ENCODE assay signal across 38 cellular contexts in genomic region chr11:78472905-78473304, GRCh38.
"Had no signal": no experiment of that assay in that cellular context is flagged by ENCODE, and none has a peak within 500 bp of the region (broad histone marks: within the 10 kb centered on the region; RNA-seq: fewer than 3 reads in every experiment).

No MANE protein-coding gene starts in this region.

- H3K36me3 ChIP-seq: brain microvascular endothelial cell, breast epithelium had no signal

- H3K4me1 Mint-ChIP-seq: activated CD4-positive, alpha-beta T cell treated with anti-CD3 and anti-CD28 coated beads for 36 hours; activated naive CD8-positive, alpha-beta T cell treated with anti-CD3 and anti-CD28 coated beads for 36 hours; activated T-helper 17 cell treated with anti-CD3 and anti-CD28 coated beads, Interleukin-2, amount 50 U/mL, for 72 hours had no signal

- H3K27me3 ChIP-seq: adrenal gland, body of pancreas, brain microvascular endothelial cell, breast epithelium had no signal

- H3K4me1 ChIP-seq: adrenal gland, body of pancreas, breast epithelium had no signal

- H3K9me3 Mint-ChIP-seq: activated CD4-positive, alpha-beta memory T cell treated with anti-CD3 and anti-CD28 coated beads, Interleukin-2, amount 10 ng/mL, durations not matched to agents 7 days and 5 days; activated CD4-positive, alpha-beta T cell treated with anti-CD3 and anti-CD28 coated beads, Interleukin-2, amount 10 ng/mL, durations not matched to agents 7 days and 5 days; activated T-cell treated with anti-CD3 and anti-CD28 coated beads, Interleukin-2, amount 50 U/mL, for 24 hours; activated T-helper 17 cell treated with anti-CD3 and anti-CD28 coated beads, Interleukin-2, amount 50 U/mL, for 72 hours; T-helper 2 cell treated with Interferon-gamma antibody and Interleukin-4, amounts not matched to agents 5 μg/mL and 100 μg/mL, for 36 hours had no signal

- H3K9me3 ChIP-seq: adrenal gland, body of pancreas, breast epithelium had no signal

- H3K4me3 ChIP-seq: adrenal gland, body of pancreas, breast epithelium had no signal

- H3K27ac ChIP-seq: adrenal gland, body of pancreas, brain microvascular endothelial cell, breast epithelium, VCaP had no signal

- DNase-seq: activated CD4-positive, alpha-beta memory T cell treated with anti-CD3 and anti-CD28 coated beads, Interleukin-2, amount 10 ng/mL, durations not matched to agents 7 days and 5 days; activated CD4-positive, alpha-beta T cell treated with anti-CD3 and anti-CD28 coated beads for 1 hour; activated CD4-positive, alpha-beta T cell treated with anti-CD3 and anti-CD28 coated beads for 36 hours; activated CD4-positive, alpha-beta T cell treated with anti-CD3 and anti-CD28 coated beads for 48 hours; activated CD4-positive, alpha-beta T cell treated with anti-CD3 and anti-CD28 coated beads, Interleukin-2, amount 10 ng/mL, durations not matched to agents 7 days and 5 days; activated CD4-positive, alpha-beta T cell treated with anti-CD3 and anti-CD28 coated beads, Interleukin-2, amount 50 U/mL, for 48 hours; activated CD4-positive, CD25-positive, alpha-beta regulatory T cell; activated CD8-positive, alpha-beta memory T cell treated with anti-CD3 and anti-CD28 coated beads for 24 hours; activated CD8-positive, alpha-beta memory T cell treated with anti-CD3 and anti-CD28 coated beads, Interleukin-2, amount 10 ng/mL, durations not matched to agents 7 days and 5 days; activated CD8-positive, alpha-beta memory T cell treated with anti-CD3 and anti-CD28 coated beads, Interleukin-2, amount 50 U/mL, for 48 hours; activated CD8-positive, alpha-beta T cell treated with anti-CD3 and anti-CD28 coated beads, Interleukin-2, amount 10 ng/mL, durations not matched to agents 7 days and 5 days; activated effector memory CD4-positive, alpha-beta T cell treated with anti-CD3 and anti-CD28 coated beads, Interleukin-2, amount 50 U/mL, for 16 hours; activated gamma-delta T cell treated with Interleukin-2 at 50 U/mL for 16 hours; activated naive CD4-positive, alpha-beta T cell; activated naive CD4-positive, alpha-beta T cell treated with anti-CD3 and anti-CD28 coated beads for 36 hours; activated naive CD4-positive, alpha-beta T cell treated with anti-CD3 and anti-CD28 coated beads, Interleukin-2, amount 50 U/mL, for 16 hours; activated naive CD8-positive, alpha-beta T cell treated with anti-CD3 and anti-CD28 coated beads for 36 hours; activated T-cell treated with anti-CD3 and anti-CD28 coated beads, Interleukin-2, amount 50 U/mL, for 24 hours; activated T-cell treated with anti-CD3 and anti-CD28 coated beads, Interleukin-2, amount 50 U/mL, for 72 hours; adrenal gland; amniotic stem cell; aorta; body of pancreas; brain microvascular endothelial cell; central memory CD4-positive, alpha-beta T cell; T-cell; T-helper 2 cell; T-helper 9 cell had no signal

- H3K27me3 Mint-ChIP-seq: activated CD4-positive, alpha-beta memory T cell treated with anti-CD3 and anti-CD28 coated beads, Interleukin-2, amount 10 ng/mL, durations not matched to agents 7 days and 5 days; activated CD4-positive, alpha-beta T cell treated with anti-CD3 and anti-CD28 coated beads for 36 hours; activated CD4-positive, alpha-beta T cell treated with anti-CD3 and anti-CD28 coated beads, Interleukin-2, amount 10 ng/mL, durations not matched to agents 7 days and 5 days; activated CD8-positive, alpha-beta memory T cell treated with anti-CD3 and anti-CD28 coated beads, Interleukin-2, amount 10 ng/mL, durations not matched to agents 7 days and 5 days; activated naive CD8-positive, alpha-beta T cell treated with anti-CD3 and anti-CD28 coated beads for 36 hours; activated T-cell treated with anti-CD3 and anti-CD28 coated beads, Interleukin-2, amount 50 U/mL, for 24 hours; activated T-helper 17 cell treated with anti-CD3 and anti-CD28 coated beads, Interleukin-2, amount 50 U/mL, for 72 hours; T-cell had no signal

- ATAC-seq: activated CD4-positive, alpha-beta T cell treated with anti-CD3 and anti-CD28 coated beads for 36 hours; activated CD4-positive, CD25-positive, alpha-beta regulatory T cell treated with anti-CD3 and anti-CD28 coated beads, Interleukin-2, amount 50 U/mL, for 24 hours; activated CD8-positive, alpha-beta memory T cell treated with anti-CD3 and anti-CD28 coated beads, Interleukin-2, amount 10 ng/mL, durations not matched to agents 7 days and 5 days; activated CD8-positive, alpha-beta T cell treated with anti-CD3 and anti-CD28 coated beads, Interleukin-2, amount 10 ng/mL, durations not matched to agents 7 days and 5 days; activated naive CD4-positive, alpha-beta T cell treated with anti-CD3 and anti-CD28 coated beads, Interleukin-2, amount 50 U/mL, for 72 hours; activated T-cell treated with anti-CD3 and anti-CD28 coated beads, Interleukin-2, amount 50 U/mL, for 72 hours; activated T-helper 17 cell treated with anti-CD3 and anti-CD28 coated beads, Interleukin-2, amount 50 U/mL, for 72 hours; body of pancreas; T-cell had no signal

- H3K27ac Mint-ChIP-seq: activated CD4-positive, alpha-beta memory T cell treated with anti-CD3 and anti-CD28 coated beads, Interleukin-2, amount 10 ng/mL, durations not matched to agents 7 days and 5 days; activated CD4-positive, alpha-beta T cell treated with anti-CD3 and anti-CD28 coated beads for 36 hours; activated CD4-positive, alpha-beta T cell treated with anti-CD3 and anti-CD28 coated beads, Interleukin-2, amount 10 ng/mL, durations not matched to agents 7 days and 5 days; activated CD8-positive, alpha-beta memory T cell treated with anti-CD3 and anti-CD28 coated beads, Interleukin-2, amount 10 ng/mL, durations not matched to agents 7 days and 5 days; activated CD8-positive, alpha-beta T cell treated with anti-CD3 and anti-CD28 coated beads, Interleukin-2, amount 10 ng/mL, durations not matched to agents 7 days and 5 days; activated naive CD4-positive, alpha-beta T cell treated with anti-CD3 and anti-CD28 coated beads for 36 hours; activated naive CD4-positive, alpha-beta T cell treated with anti-CD3 and anti-CD28 coated beads, Interleukin-2, amount 50 U/mL, for 72 hours; activated naive CD8-positive, alpha-beta T cell treated with anti-CD3 and anti-CD28 coated beads for 36 hours; activated T-cell treated with anti-CD3 and anti-CD28 coated beads, Interleukin-2, amount 50 U/mL, for 24 hours; activated T-cell treated with anti-CD3 and anti-CD28 coated beads, Interleukin-2, amount 50 U/mL, for 72 hours; activated T-helper 1 cell treated with anti-CD3 and anti-CD28 coated beads, Interleukin-12 subunit alpha, Interleukin-12 subunit beta, Interleukin-2, Interleukin-4 antibody, amounts not matched to agents 30 ng/mL and 10 ng/mL and 1 ng/mL, durations not matched to agents 14 hours and 24 hours and 36 hours; activated T-helper 17 cell treated with anti-CD3 and anti-CD28 coated beads, Interleukin-2, amount 50 U/mL, for 72 hours; T-cell; T-helper 1 cell treated with Interleukin-12 subunit alpha and Interleukin-12 subunit beta and Interleukin-4 antibody, amounts not matched to agents 30 μg/mL and 1 μg/mL, for 36 hours; T-helper 2 cell treated with Interferon-gamma antibody and Interleukin-4, amounts not matched to agents 5 μg/mL and 100 μg/mL, for 36 hours had no signal

- FAIRE-seq: astrocyte, TTC549 had no signal

- H3K4me3 Mint-ChIP-seq: activated CD4-positive, alpha-beta memory T cell treated with anti-CD3 and anti-CD28 coated beads, Interleukin-2, amount 10 ng/mL, durations not matched to agents 7 days and 5 days; activated CD4-positive, alpha-beta T cell treated with anti-CD3 and anti-CD28 coated beads for 36 hours; activated CD4-positive, alpha-beta T cell treated with anti-CD3 and anti-CD28 coated beads, Interleukin-2, amount 10 ng/mL, durations not matched to agents 7 days and 5 days; activated CD8-positive, alpha-beta memory T cell treated with anti-CD3 and anti-CD28 coated beads, Interleukin-2, amount 10 ng/mL, durations not matched to agents 7 days and 5 days; activated CD8-positive, alpha-beta T cell treated with anti-CD3 and anti-CD28 coated beads, Interleukin-2, amount 10 ng/mL, durations not matched to agents 7 days and 5 days; activated naive CD4-positive, alpha-beta T cell treated with anti-CD3 and anti-CD28 coated beads for 36 hours; activated naive CD8-positive, alpha-beta T cell treated with anti-CD3 and anti-CD28 coated beads for 36 hours; activated T-cell treated with anti-CD3 and anti-CD28 coated beads, Interleukin-2, amount 50 U/mL, for 24 hours; activated T-cell treated with anti-CD3 and anti-CD28 coated beads, Interleukin-2, amount 50 U/mL, for 72 hours; activated T-helper 1 cell treated with anti-CD3 and anti-CD28 coated beads, Interleukin-12 subunit alpha, Interleukin-12 subunit beta, Interleukin-2, Interleukin-4 antibody, amounts not matched to agents 30 ng/mL and 10 ng/mL and 1 ng/mL, durations not matched to agents 14 hours and 24 hours and 36 hours; activated T-helper 17 cell treated with anti-CD3 and anti-CD28 coated beads, Interleukin-2, amount 50 U/mL, for 72 hours; T-cell; T-helper 1 cell treated with Interleukin-12 subunit alpha and Interleukin-12 subunit beta and Interleukin-4 antibody, amounts not matched to agents 30 μg/mL and 1 μg/mL, for 36 hours; T-helper 2 cell treated with Interferon-gamma antibody and Interleukin-4, amounts not matched to agents 5 μg/mL and 100 μg/mL, for 36 hours had no signal
